Comparison of ENCODE assay signal across 8 cellular contexts in the genomic region with DNA sequence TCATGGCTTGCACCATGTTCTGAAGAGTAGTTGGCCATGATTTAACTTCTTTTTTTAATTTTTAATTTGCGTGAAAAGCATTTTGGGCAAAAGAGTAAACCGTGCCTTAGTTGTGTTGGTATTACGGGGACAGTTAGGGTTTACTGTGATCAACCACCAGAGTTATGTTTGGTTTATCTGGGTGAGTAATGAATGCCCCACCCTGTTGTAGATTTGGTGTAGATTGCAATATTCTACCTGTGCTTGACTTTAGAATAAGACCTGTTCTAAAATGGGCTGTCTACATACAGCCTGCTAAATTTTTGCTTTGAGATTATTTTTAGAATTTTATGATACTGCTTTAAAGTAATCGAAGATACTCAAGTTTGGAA. TPM values are rescaled to one million over a fixed set of nuclear protein-coding genes. Genes with fewer than 3 reads are reported as not detected.
DNase-seq lines count a peak whose midpoint lies in the region; ATAC-seq and TF ChIP-seq lines count a peak whose summit lies in the region.

No MANE protein-coding gene starts in this region.

- H3K9me2 ChIP-seq in neural cell (ENCODE audit: insufficient read depth, low read length): no peaks in the 10 kb centered on the region

- H3K79me2 ChIP-seq in DND-41 (ENCODE audit: insufficient read depth, low read length): peaks cover 60% of the 10 kb centered on the region
- peaks cover 37% of the 10 kb centered on the region for H3K79me2 ChIP-seq in neural cell (replicated peaks; ENCODE audit: insufficient read depth, low read length)

- peak overlapping the region; percentile 98 for H3K4me2 ChIP-seq in DND-41 (ENCODE audit: insufficient read depth, low read length)
- H3K4me2 ChIP-seq in neural cell (ENCODE audit: low read length): peak overlapping the region; percentile 33

- H2AFZ ChIP-seq in DND-41 (ENCODE audit: low read depth, low read length) (no peak overlapping the region), neural cell (ENCODE audit: low read depth, low read length) (no peak overlapping the region)

- H3K4me3 ChIP-seq in DND-41 (ENCODE audit: low read depth in 1 of 2, low read length in 2 of 2) (peak overlapping the region; percentile 82 to 96), dorsolateral prefrontal cortex (peak overlapping the region; percentile 7 to 95 (median 81)), neural cell (ENCODE audit: low read length) (peak overlapping the region; percentile 64)

- peaks cover 28% of the 10 kb centered on the region; the same call in 1 of the 2 replicates for H4K20me1 ChIP-seq in DND-41 (ENCODE audit: insufficient read depth, low read length)
- H4K20me1 ChIP-seq in neural cell (ENCODE audit: insufficient read depth): no peaks in the 10 kb centered on the region

- in situ Hi-C loops in KBM-7 (cut with MboI; ENCODE audit: low pct_unique_long_range_greater_than_20kb, low sequenced_read_pairs): no loop called here

- ATAC-seq in DND-41 (ENCODE audit: insufficient read depth, low read depth) (no peak), GM21786 (IDR thresholded peaks at IDR 0.05; ENCODE audit: unreplicated experiment) (no peak), GM18907 (IDR thresholded peaks at IDR 0.05; ENCODE audit: unreplicated experiment) (no peak)

- H3F3A ChIP-seq in neural cell (ENCODE audit: insufficient read depth, low read length, poor library complexity, severe bottlenecking): no peaks in the 10 kb centered on the region

- peak overlapping the region; percentile 68 for H3K9ac ChIP-seq in DND-41 (ENCODE audit: low read depth, low read length)
- H3K9ac ChIP-seq in neural cell (ENCODE audit: low read length): peak overlapping the region; percentile 64

- peaks cover 51% of the 10 kb centered on the region for H3K4me1 ChIP-seq in DND-41 (ENCODE audit: insufficient read depth, low read length)

- TF ChIP-seq CTCF in DND-41 (IDR thresholded peaks at IDR 0.05; ENCODE audit: borderline replicate concordance, extremely low read depth, low read length, poor library complexity, severe bottlenecking) (no peak), dorsolateral prefrontal cortex (IDR thresholded peaks at IDR 0.05 in 54 of 56, conservative IDR thresholded peaks at IDR 0.05 in 2 of 56; ENCODE audit: low read depth in 1 of 56, partially characterized antibody in 56 of 56) (no peak), neural cell (IDR thresholded peaks at IDR 0.05; ENCODE audit: poor library complexity, severe bottlenecking) (no peak)

- H3K27ac ChIP-seq in DND-41 (ENCODE audit: low read length): peak overlapping the region; percentile 63
- peak overlapping the region in 25 of 59 donors; percentile 87 to 97 (median 94) for H3K27ac ChIP-seq in dorsolateral prefrontal cortex
- H3K27ac ChIP-seq in neural cell (ENCODE audit: low read length): no peak overlapping the region

- intact Hi-C loops in dorsolateral prefrontal cortex (cut with DNase I): loop anchor here in 1 of 2 donors (5.0 kb wide), 1 partner anchor 341 kb away; no protein-coding TSS in a partner anchor

- H3K27me3 ChIP-seq in DND-41 (ENCODE audit: insufficient read depth, low read length, poor library complexity): no peaks in the 10 kb centered on the region
- no peaks in the 10 kb centered on the region for H3K27me3 ChIP-seq in dorsolateral prefrontal cortex
- H3K27me3 ChIP-seq in neural cell (ENCODE audit: insufficient read depth, low read depth, low read length): no peaks in the 10 kb centered on the region

- DNase-seq in DND-41 (no peak), NCI-H526 treated with DMSO at 0.1 percent for 48 hours (lab: John Stamatoyannopoulos, UW) (peak; percentile 10), dorsolateral prefrontal cortex (no peak), cerebellar nuclear complex (lab: John Stamatoyannopoulos, UW) (no peak), KBM-7 (no peak)

- H3K9me3 ChIP-seq in DND-41 (ENCODE audit: insufficient read depth, low read length, severe bottlenecking) (no peaks in the 10 kb centered on the region), neural cell (ENCODE audit: low read length) (no peaks in the 10 kb centered on the region)

- no peak for TF ChIP-seq RAD21 in neural cell (conservative IDR thresholded peaks at IDR 0.05)

- H3K36me3 ChIP-seq in DND-41 (ENCODE audit: insufficient read depth, low read length) (no peaks in the 10 kb centered on the region; the same call in 1 of the 2 replicates), neural cell (ENCODE audit: insufficient read depth, low read length) (no peaks in the 10 kb centered on the region)

- TF ChIP-seq EP300 in neural cell (conservative IDR thresholded peaks at IDR 0.05; ENCODE audit: poor library complexity, severe bottlenecking): no peak

TF ChIP-seq in neural cell, 6 proteins besides CTCF, POLR2A, EP300 and RAD21:
- TF ChIP-seq TAF1 (IDR thresholded peaks at IDR 0.05; ENCODE audit: low read depth): no peak
- no peak for TF ChIP-seq POLR2AphosphoS5 (IDR thresholded peaks at IDR 0.05)
- no peak for TF ChIP-seq SMC3 (conservative IDR thresholded peaks at IDR 0.05; ENCODE audit: poor library complexity)
- no peak for TF ChIP-seq MXI1 (conservative IDR thresholded peaks at IDR 0.05; ENCODE audit: poor library complexity, severe bottlenecking)
- no peak for TF ChIP-seq EZH2 (IDR thresholded peaks at IDR 0.05; ENCODE audit: borderline replicate concordance, insufficient read depth, low read length, poor library complexity, severe bottlenecking)
- TF ChIP-seq, protein P1, sequence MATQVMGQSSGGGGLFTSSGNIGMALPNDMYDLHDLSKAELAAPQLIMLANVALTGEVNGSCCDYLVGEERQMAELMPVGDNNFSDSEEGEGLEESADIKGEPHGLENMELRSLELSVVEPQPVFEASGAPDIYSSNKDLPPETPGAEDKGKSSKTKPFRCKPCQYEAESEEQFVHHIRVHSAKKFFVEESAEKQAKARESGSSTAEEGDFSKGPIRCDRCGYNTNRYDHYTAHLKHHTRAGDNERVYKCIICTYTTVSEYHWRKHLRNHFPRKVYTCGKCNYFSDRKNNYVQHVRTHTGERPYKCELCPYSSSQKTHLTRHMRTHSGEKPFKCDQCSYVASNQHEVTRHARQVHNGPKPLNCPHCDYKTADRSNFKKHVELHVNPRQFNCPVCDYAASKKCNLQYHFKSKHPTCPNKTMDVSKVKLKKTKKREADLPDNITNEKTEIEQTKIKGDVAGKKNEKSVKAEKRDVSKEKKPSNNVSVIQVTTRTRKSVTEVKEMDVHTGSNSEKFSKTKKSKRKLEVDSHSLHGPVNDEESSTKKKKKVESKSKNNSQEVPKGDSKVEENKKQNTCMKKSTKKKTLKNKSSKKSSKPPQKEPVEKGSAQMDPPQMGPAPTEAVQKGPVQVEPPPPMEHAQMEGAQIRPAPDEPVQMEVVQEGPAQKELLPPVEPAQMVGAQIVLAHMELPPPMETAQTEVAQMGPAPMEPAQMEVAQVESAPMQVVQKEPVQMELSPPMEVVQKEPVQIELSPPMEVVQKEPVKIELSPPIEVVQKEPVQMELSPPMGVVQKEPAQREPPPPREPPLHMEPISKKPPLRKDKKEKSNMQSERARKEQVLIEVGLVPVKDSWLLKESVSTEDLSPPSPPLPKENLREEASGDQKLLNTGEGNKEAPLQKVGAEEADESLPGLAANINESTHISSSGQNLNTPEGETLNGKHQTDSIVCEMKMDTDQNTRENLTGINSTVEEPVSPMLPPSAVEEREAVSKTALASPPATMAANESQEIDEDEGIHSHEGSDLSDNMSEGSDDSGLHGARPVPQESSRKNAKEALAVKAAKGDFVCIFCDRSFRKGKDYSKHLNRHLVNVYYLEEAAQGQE (IDR thresholded peaks at IDR 0.05; ENCODE audit: borderline replicate concordance): no peak
TF ChIP-seq in neural cell: peak in this region for 0.

RNA-seq across cellular contexts. Expression of a gene that starts 1.4 kb away (rescaled TPM):
- total RNA-seq in dorsolateral prefrontal cortex: 10 to 100 TPM; 29.2 to 77.2 (median 56.4) TPM
- 15.0 and 19.2 TPM in 2 replicates for polyA plus RNA-seq in neural cell
- polyA minus RNA-seq in neural cell: 39.7 and 49.0 TPM in 2 replicates
